Comparison of ENCODE assay signal across 22 cellular contexts in genomic region chr1:230407351-230407750, GRCh38.
"Had no signal": no experiment of that assay in that cellular context is flagged by ENCODE, and none has a peak within 500 bp of the region (broad histone marks: within the 10 kb centered on the region; RNA-seq: fewer than 3 reads in every experiment).

No MANE protein-coding gene starts in this region.

- H3K27ac Mint-ChIP-seq: activated naive CD4-positive, alpha-beta T cell treated with anti-CD3 and anti-CD28 coated beads, Interleukin-2, amount 50 U/mL, for 72 hours; activated T-helper 17 cell treated with anti-CD3 and anti-CD28 coated beads, Interleukin-2, amount 50 U/mL, for 72 hours; effector memory CD8-positive, alpha-beta T cell; natural killer cell treated with Interleukin-12 subunit alpha and Interleukin-12 subunit beta and Interleukin-15 and Interleukin-18, amount 100 ng/mL, for 72 hours; stimulated activated effector memory CD8-positive, alpha-beta T cell treated with anti-CD3 and anti-CD28 coated beads, Interleukin-12 subunit alpha, Interleukin-12 subunit beta, amount 100 ng/mL, for 72 hours; stimulated activated naive CD8-positive, alpha-beta T cell treated with anti-CD3 and anti-CD28 coated beads, Interleukin-15, amount 100 ng/mL, for 72 hours had no signal

- H3K36me3 Mint-ChIP-seq: activated naive CD4-positive, alpha-beta T cell treated with anti-CD3 and anti-CD28 coated beads, Interleukin-2, amount 50 U/mL, for 72 hours; natural killer cell treated with Interleukin-12 subunit alpha and Interleukin-12 subunit beta and Interleukin-15 and Interleukin-18, amount 100 ng/mL, for 72 hours; stimulated activated effector memory CD8-positive, alpha-beta T cell treated with anti-CD3 and anti-CD28 coated beads, Interleukin-12 subunit alpha, Interleukin-12 subunit beta, amount 100 ng/mL, for 72 hours had no signal

- H3K9me3 Mint-ChIP-seq: activated naive CD4-positive, alpha-beta T cell treated with anti-CD3 and anti-CD28 coated beads, Interleukin-2, amount 50 U/mL, for 72 hours; activated T-helper 17 cell treated with anti-CD3 and anti-CD28 coated beads, Interleukin-2, amount 50 U/mL, for 72 hours; central memory CD8-positive, alpha-beta T cell; effector memory CD8-positive, alpha-beta T cell; natural killer cell treated with Interleukin-12 subunit alpha and Interleukin-12 subunit beta and Interleukin-15 and Interleukin-18, amount 100 ng/mL, for 72 hours; stimulated activated effector memory CD8-positive, alpha-beta T cell treated with anti-CD3 and anti-CD28 coated beads, Interleukin-12 subunit alpha, Interleukin-12 subunit beta, amount 100 ng/mL, for 72 hours; stimulated activated naive CD8-positive, alpha-beta T cell treated with anti-CD3 and anti-CD28 coated beads, Interleukin-15, amount 100 ng/mL, for 72 hours had no signal

- H3K36me3 ChIP-seq: esophagus muscularis mucosa, gastrocnemius medialis, right lobe of liver, tibial artery had no signal

- H3K9me3 ChIP-seq: esophagus muscularis mucosa, gastrocnemius medialis, right lobe of liver, tibial artery had no signal

- DNase-seq: activated CD4-positive, alpha-beta T cell treated with anti-CD3 and anti-CD28 coated beads for 1 hour; activated CD4-positive, alpha-beta T cell treated with anti-CD3 and anti-CD28 coated beads, Interleukin-2, amount 50 U/mL, for 1 hour; activated T-cell treated with anti-CD3 and anti-CD28 coated beads, Interleukin-2, amount 50 U/mL, for 1 hour; aorta; effector memory CD8-positive, alpha-beta T cell; gastrocnemius medialis; hypothalamus; islet precursor cell; left cardiac atrium; right lobe of liver; stimulated activated CD4-positive, alpha-beta T cell treated with anti-CD3 and anti-CD28 coated beads, Interleukin-2, amount 100 ng/mL, for 24 hours; stimulated activated naive CD8-positive, alpha-beta T cell treated with anti-CD3 and anti-CD28 coated beads, Interleukin-15, amount 100 ng/mL, for 72 hours; T-helper 2 cell; tibial artery had no signal

- H3K4me3 ChIP-seq: esophagus muscularis mucosa, gastrocnemius medialis, right lobe of liver, skin epidermis, tibial artery had no signal

- H3K4me1 ChIP-seq: esophagus muscularis mucosa, gastrocnemius medialis, right lobe of liver, tibial artery had no signal

- H3K27me3 ChIP-seq: gastrocnemius medialis, right lobe of liver, tibial artery had no signal

- H3K27ac ChIP-seq: esophagus muscularis mucosa, gastrocnemius medialis, right lobe of liver, skin epidermis, tibial artery had no signal

- H3K4me3 Mint-ChIP-seq: activated T-helper 17 cell treated with anti-CD3 and anti-CD28 coated beads, Interleukin-2, amount 50 U/mL, for 72 hours; central memory CD8-positive, alpha-beta T cell; effector memory CD8-positive, alpha-beta T cell; natural killer cell treated with Interleukin-12 subunit alpha and Interleukin-12 subunit beta and Interleukin-15 and Interleukin-18, amount 100 ng/mL, for 72 hours; stimulated activated effector memory CD8-positive, alpha-beta T cell treated with anti-CD3 and anti-CD28 coated beads, Interleukin-12 subunit alpha, Interleukin-12 subunit beta, amount 100 ng/mL, for 72 hours; stimulated activated naive CD8-positive, alpha-beta T cell treated with anti-CD3 and anti-CD28 coated beads, Interleukin-15, amount 100 ng/mL, for 72 hours had no signal

- H3K4me1 Mint-ChIP-seq: activated T-helper 17 cell treated with anti-CD3 and anti-CD28 coated beads, Interleukin-2, amount 50 U/mL, for 72 hours; central memory CD8-positive, alpha-beta T cell; stimulated activated naive CD8-positive, alpha-beta T cell treated with anti-CD3 and anti-CD28 coated beads, Interleukin-15, amount 100 ng/mL, for 72 hours had no signal

- FAIRE-seq: colon had no signal

- ATAC-seq: activated naive CD4-positive, alpha-beta T cell treated with anti-CD3 and anti-CD28 coated beads, Interleukin-2, amount 50 U/mL, for 72 hours; activated T-helper 17 cell treated with anti-CD3 and anti-CD28 coated beads, Interleukin-2, amount 50 U/mL, for 72 hours; effector memory CD8-positive, alpha-beta T cell; gastrocnemius medialis; left cardiac atrium; natural killer cell treated with Interleukin-12 subunit alpha and Interleukin-12 subunit beta and Interleukin-15 and Interleukin-18, amount 100 ng/mL, for 72 hours; right lobe of liver; stimulated activated effector memory CD8-positive, alpha-beta T cell treated with anti-CD3 and anti-CD28 coated beads, Interleukin-12 subunit alpha, Interleukin-12 subunit beta, amount 100 ng/mL, for 72 hours; stimulated activated naive CD8-positive, alpha-beta T cell treated with anti-CD3 and anti-CD28 coated beads, Interleukin-15, amount 100 ng/mL, for 72 hours had no signal
